Comparison of ENCODE assay signal across 26 cellular contexts in the genomic region with DNA sequence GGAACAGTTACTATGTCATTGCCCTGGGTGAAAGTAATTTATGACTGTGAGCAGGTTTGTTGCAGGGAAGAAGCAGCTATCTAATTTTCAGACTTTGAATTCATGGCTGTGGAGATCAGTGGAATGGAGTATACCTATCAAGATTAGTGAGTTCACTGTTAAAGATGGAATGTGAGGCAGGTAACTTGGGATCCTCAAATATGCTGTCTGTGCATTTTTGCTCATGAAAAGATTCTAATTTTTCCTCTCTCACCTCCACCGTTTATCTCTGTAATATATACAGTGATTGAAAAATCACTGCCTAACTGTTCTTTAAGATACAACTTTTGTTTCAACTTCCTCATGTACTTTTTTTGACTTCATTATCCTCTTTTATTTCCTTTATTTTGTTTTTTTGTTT.
"Had no signal": no experiment of that assay in that cellular context is flagged by ENCODE, and none has a peak within 500 bp of the region (broad histone marks: within the 10 kb centered on the region; RNA-seq: fewer than 3 reads in every experiment).

No MANE protein-coding gene starts in this region.

- H3K9ac ChIP-seq: neural progenitor cell, parathyroid adenoma had no signal

- ATAC-seq: naive thymus-derived CD4-positive, alpha-beta T cell; natural killer cell; psoas muscle; right cardiac atrium; sciatic nerve; stimulated activated effector memory CD8-positive, alpha-beta T cell treated with anti-CD3 and anti-CD28 coated beads, Interleukin-12 subunit alpha, Interleukin-12 subunit beta, amount 100 ng/mL, for 72 hours; stimulated activated naive B cell treated with anti-CD40 and anti-IgM and Interleukin-4, amounts not matched to agents 10 μg/mL and 1 μg/mL and 100 μg/mL, for 72 hours; upper lobe of right lung had no signal

- H3K27me3 ChIP-seq: neural progenitor cell, ovary, spleen, stomach, suprapubic skin, testis, tibial artery, transverse colon, upper lobe of right lung, uterus had no signal

- H3K27ac ChIP-seq: neural progenitor cell, ovary, parathyroid adenoma, psoas muscle, skin epidermis, spleen, stomach, suprapubic skin, testis, tibial artery, transverse colon, upper lobe of right lung, uterus had no signal

- DNase-seq: naive thymus-derived CD4-positive, alpha-beta T cell; natural killer cell; occipital lobe; ovary; posterior cingulate gyrus; psoas muscle; right cardiac atrium; spleen; stimulated activated CD4-positive, alpha-beta T cell treated with anti-CD3 and anti-CD28 coated beads, Interleukin-12 subunit alpha, Interleukin-12 subunit beta, amount 100 ng/mL, for 4 hours; stimulated activated CD4-positive, alpha-beta T cell treated with anti-CD3 and anti-CD28 coated beads, Interleukin-1b, Interleukin-23, amount 100 ng/mL, for 48 hours; stimulated activated CD4-positive, alpha-beta T cell treated with anti-CD3 and anti-CD28 coated beads, Interleukin-4, amount 100 ng/mL, for 1 hour; stimulated activated naive B cell treated with anti-CD40 and anti-IgM and Interleukin-4, amounts not matched to agents 10 μg/mL and 1 μg/mL and 100 μg/mL, for 72 hours; stimulated activated naive CD4-positive, alpha-beta T cell treated with Interleukin-2 at 50 U/mL for 16 hours; stomach; testis; tibial artery; transverse colon; upper lobe of right lung; uterus had no signal

- H3K36me3 ChIP-seq: neural progenitor cell, ovary, spleen, stomach, suprapubic skin, tibial artery, transverse colon, upper lobe of right lung, uterus had no signal

- H3K4me1 ChIP-seq: neural progenitor cell, parathyroid adenoma, psoas muscle, spleen, stomach, suprapubic skin, testis, tibial artery, transverse colon, upper lobe of right lung, uterus had no signal

- H3K79me2 ChIP-seq: parathyroid adenoma had no signal

- H3K4me3 ChIP-seq: neural progenitor cell, ovary, psoas muscle, skin epidermis, smooth muscle cell, spleen, stomach, suprapubic skin, testis, tibial artery, transverse colon, upper lobe of right lung, uterus had no signal

- H3K9me3 ChIP-seq: ovary, psoas muscle, spleen, stomach, suprapubic skin, testis, tibial artery, transverse colon, upper lobe of right lung, uterus had no signal

- H3K4me2 ChIP-seq: neural progenitor cell, smooth muscle cell had no signal

- H2AFZ ChIP-seq: neural progenitor cell, parathyroid adenoma had no signal
